Comparison of ENCODE assay signal across 8 cellular contexts in the genomic region with DNA sequence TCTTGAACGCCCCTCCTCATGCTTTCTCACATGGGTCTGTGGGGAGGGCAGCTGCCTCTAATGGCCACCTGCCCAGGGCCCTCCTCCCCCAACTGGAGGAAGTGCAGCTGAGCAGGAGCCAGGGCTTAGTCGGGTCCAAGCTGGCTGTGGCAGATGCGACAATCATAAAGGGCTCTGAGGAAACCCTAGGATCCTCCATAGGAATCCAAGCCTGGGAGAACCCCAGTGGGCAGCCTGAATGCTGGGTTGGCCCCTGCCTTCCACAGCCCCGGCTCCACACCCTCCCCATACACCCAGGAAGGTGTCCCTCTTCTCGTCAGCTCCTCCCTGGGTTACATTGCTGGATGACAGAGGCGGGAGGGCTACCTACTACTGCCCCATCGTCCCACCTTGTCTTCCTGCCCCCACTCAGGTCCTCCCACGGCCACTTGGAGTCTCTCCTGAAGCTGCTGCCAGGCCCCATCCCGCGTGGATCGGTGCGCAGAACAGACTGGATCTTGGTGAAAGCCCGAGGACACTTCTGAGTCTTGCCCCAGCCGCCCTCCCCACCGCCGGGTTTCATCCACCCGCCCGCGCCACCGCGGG. TPM values are rescaled to one million over a fixed set of nuclear protein-coding genes. Genes with fewer than 3 reads are reported as not detected.
DNase-seq lines count a peak whose midpoint lies in the region; ATAC-seq and TF ChIP-seq lines count a peak whose summit lies in the region.

No MANE protein-coding gene starts in this region.

- H3K4me3 ChIP-seq in heart right ventricle (peak overlapping the region; percentile 37 to 63 (median 56)), astrocyte of the cerebellum (ENCODE audit: low read depth, low read length) (peak overlapping the region; percentile 39), aorta (ENCODE audit: low read length in 2 of 2) (peak overlapping the region; percentile 27)

- TF ChIP-seq CTCF in heart right ventricle (IDR thresholded peaks at IDR 0.05) = no peak
- no peak for TF ChIP-seq CTCF in astrocyte of the cerebellum (IDR thresholded peaks at IDR 0.05; ENCODE audit: low read depth, low read length, missing control alignments)

- no peak overlapping the region for H3K27ac Mint-ChIP-seq in memory B cell

- 11 to 15% methylated on average over 18 to 21 of the region's 21 CpGs for WGBS in heart right ventricle, 2 donors
- 3 to 4% methylated on average over 21 of the region's 21 CpGs for WGBS in aorta, 2 donors

- H3K9me3 ChIP-seq in heart right ventricle (no peaks in the 10 kb centered on the region), aorta (ENCODE audit: control insufficient read depth, low read length) (no peaks in the 10 kb centered on the region)

- H3K27ac ChIP-seq in heart right ventricle (peak overlapping the region in 9 of 10 donors; percentile 47 to 82 (median 75)), aorta (ENCODE audit: low read depth in 1 of 2, low read length in 2 of 2) (peak overlapping the region in 1 of 2 donors; percentile 20)

- ATAC-seq in heart right ventricle = peak in 2 of 8 donors; percentile 4 to 8
- no peak for ATAC-seq in memory B cell (ENCODE audit: low read depth)
- no peak for ATAC-seq in aorta (ENCODE audit: low FRiP score)
- no peak for ATAC-seq in GM19395 (IDR thresholded peaks at IDR 0.05; ENCODE audit: unreplicated experiment)
- ATAC-seq in GM21515 (IDR thresholded peaks at IDR 0.05; ENCODE audit: unreplicated experiment) = no peak
- ATAC-seq in HG02840 (IDR thresholded peaks at IDR 0.05; ENCODE audit: low FRiP score, unreplicated experiment) = no peak

- H3K4me3 Mint-ChIP-seq in memory B cell = peak overlapping the region; percentile 41

- H3K36me3 Mint-ChIP-seq in memory B cell = no peaks in the 10 kb centered on the region

- intact Hi-C loops in heart right ventricle (cut with DNase I) (loop anchor here in 2 of 10 donors (5.0 to 10.0 kb wide), 2 partner anchors 141 to 144 kb away; a partner anchor contains a TSS), cardiac septum (cut with DNase I) (no loop called here), aorta (cut with DNase I) (no loop called here)

- DNase-seq in heart right ventricle (no peak), cardiac septum (ENCODE audit: low spot score) (no peak), astrocyte of the cerebellum (ENCODE audit: low read depth) (no peak), memory B cell (ENCODE audit: low spot score in 2 of 2) (no peak), aorta (peak in 1 of 2 donors; percentile 53)

- in situ Hi-C loops in astrocyte of the cerebellum (cut with HindIII; ENCODE audit: low sequenced_read_pairs) = no loop called here

- peaks cover 4% of the 10 kb centered on the region for H3K4me1 Mint-ChIP-seq in memory B cell

- H3K27me3 Mint-ChIP-seq in memory B cell = no peaks in the 10 kb centered on the region

- H3K36me3 ChIP-seq in heart right ventricle = no peaks in the 10 kb centered on the region
- no peaks in the 10 kb centered on the region for H3K36me3 ChIP-seq in aorta (ENCODE audit: control insufficient read depth in 1 of 2, insufficient read depth in 2 of 2, low read length in 1 of 2)

- peaks cover 0 to 34% (median 0%) of the 10 kb centered on the region in 7 donors for H3K27me3 ChIP-seq in heart right ventricle
- no peaks in the 10 kb centered on the region for H3K27me3 ChIP-seq in aorta (ENCODE audit: control insufficient read depth in 1 of 2, insufficient read depth in 2 of 2, low read length in 1 of 2)

- H3K4me1 ChIP-seq in heart right ventricle = peaks cover 6 to 25% (median 17%) of the 10 kb centered on the region in 9 donors
- H3K4me1 ChIP-seq in aorta (ENCODE audit: control insufficient read depth in 1 of 2, insufficient read depth in 2 of 2, low read length in 2 of 2) = no peaks in the 10 kb centered on the region

- H3K9me3 Mint-ChIP-seq in memory B cell = no peaks in the 10 kb centered on the region

RNA-seq across cellular contexts. Expression of a gene that starts 15.6 kb away (rescaled TPM):
- total RNA-seq in heart right ventricle (10 to 100 TPM; 22.2 to 36.4 (median 29.8) TPM), cardiac septum (33.7 TPM), aorta (10 to 100 TPM; 37.4 to 67.3 TPM)
- polyA plus RNA-seq in heart right ventricle (10 to 100 TPM; 17.6 to 22.9 TPM), aorta (10 to 100 TPM; 12.0 to 19.9 TPM)

RNA-seq across cellular contexts. Expression of a gene that starts 24.9 kb away (rescaled TPM):
- total RNA-seq in heart right ventricle (10 to 100 TPM in 1 of 10 donors, 1 to 10 TPM in 9; 3.8 to 10.4 (median 6.0) TPM), cardiac septum (11.9 TPM), aorta (10 to 100 TPM in 1 of 2 donors, 1 to 10 TPM in 1; 5.5 to 14.2 TPM)
- polyA plus RNA-seq in heart right ventricle (10 to 100 TPM; 12.3 to 20.6 TPM), aorta (10 to 100 TPM in 1 of 2 donors, 1 to 10 TPM in 1; 1.9 to 22.7 TPM)

RNA-seq across cellular contexts. Expression of a gene that starts 52.3 kb away (rescaled TPM):
- total RNA-seq in heart right ventricle (1 to 10 TPM in 6 of 10 donors, under 1 TPM in 4; 0.45 to 2.4 (median 1.1) TPM), cardiac septum (0.62 TPM), aorta (1 to 10 TPM; 1.0 to 2.4 TPM)
- polyA plus RNA-seq in heart right ventricle (1 to 10 TPM in 1 of 2 donors, under 1 TPM in 1; 0.07 to 2.8 TPM), aorta (1 to 10 TPM in 1 of 2 donors, under 1 TPM in 1; 0.15 to 1.5 TPM)
